In genomic region chr2:195543063-195543462, GRCh38 we compare ENCODE assay signal across 16 cellular contexts.
DNase-seq lines count a peak whose midpoint lies in the region; ATAC-seq and TF ChIP-seq lines count a peak whose summit lies in the region.
"Had no signal": no experiment of that assay in that cellular context is flagged by ENCODE, and none has a peak within 500 bp of the region (broad histone marks: within the 10 kb centered on the region; RNA-seq: fewer than 3 reads in every experiment).

No MANE protein-coding gene starts in this region.

- H3K36me3 ChIP-seq in MM.1S (replicated peaks; ENCODE audit: insufficient read depth, low read length): no peaks in the 10 kb centered on the region

- H3K36me3 Mint-ChIP-seq in activated CD4-positive, alpha-beta T cell treated with anti-CD3 and anti-CD28 coated beads, Interleukin-2, amount 10 ng/mL, durations not matched to agents 24 days and 14 days (ENCODE audit: low read depth): peaks cover 30% of the 10 kb centered on the region
- peaks cover 26% of the 10 kb centered on the region for H3K36me3 Mint-ChIP-seq in T-helper 1 cell treated with Interleukin-12 subunit alpha and Interleukin-12 subunit beta and Interleukin-4 antibody, amounts not matched to agents 30 μg/mL and 1 μg/mL, for 36 hours (ENCODE audit: low read depth)
- peaks cover 1% of the 10 kb centered on the region for H3K36me3 Mint-ChIP-seq in dendritic cell treated with granulocyte-macrophage colony-stimulating factor and Interleukin-4, amounts not matched to agents 40 ng/mL and 50 ng/mL, for 4 days (ENCODE audit: low read depth)

- no peak overlapping the region for H2AFZ ChIP-seq in MM.1S (ENCODE audit: low read length)

- DNase-seq in activated CD4-positive, alpha-beta T cell treated with anti-CD3 and anti-CD28 coated beads, Interleukin-2, amount 10 ng/mL, durations not matched to agents 24 days and 14 days: peak; percentile 83
- DNase-seq in activated CD4-positive, alpha-beta T cell treated with anti-CD3 and anti-CD28 coated beads for 1 hour: no peak
- DNase-seq in KBM-7: peak; percentile 84
- DNase-seq in foreskin melanocyte: no peak
- DNase-seq in MM.1S: no peak
- DNase-seq: Caco-2; caudate nucleus; endodermal cell; naive B cell; NCI-H1048; NK-92 treated with Interleukin-12 subunit alpha and Interleukin-12 subunit beta, amount 100 ng/mL, for 24 hours; stimulated activated CD8-positive, alpha-beta memory T cell treated with anti-CD3 and anti-CD28 coated beads, Interleukin-4, amount 100 ng/mL, for 48 hours had no signal

- no peaks in the 10 kb centered on the region for H3F3A ChIP-seq in MM.1S (ENCODE audit: insufficient read depth, low read length)

- peaks cover 67% of the 10 kb centered on the region for H3K4me1 Mint-ChIP-seq in activated CD4-positive, alpha-beta T cell treated with anti-CD3 and anti-CD28 coated beads, Interleukin-2, amount 10 ng/mL, durations not matched to agents 24 days and 14 days
- H3K4me1 Mint-ChIP-seq in T-helper 1 cell treated with Interleukin-12 subunit alpha and Interleukin-12 subunit beta and Interleukin-4 antibody, amounts not matched to agents 30 μg/mL and 1 μg/mL, for 36 hours (ENCODE audit: low read depth): peaks cover 58% of the 10 kb centered on the region
- peaks cover 39% of the 10 kb centered on the region for H3K4me1 Mint-ChIP-seq in dendritic cell treated with granulocyte-macrophage colony-stimulating factor and Interleukin-4, amounts not matched to agents 40 ng/mL and 50 ng/mL, for 4 days (ENCODE audit: low read depth)

- in situ Hi-C loops in KBM-7 (cut with MboI; ENCODE audit: low pct_unique_long_range_greater_than_20kb, low sequenced_read_pairs): no loop called here

- H3K4me3 ChIP-seq in MM.1S (ENCODE audit: low read length): no peak overlapping the region
- H3K4me3 ChIP-seq: SK-N-MC had no signal

- peak overlapping the region; percentile 63 for H3K4me3 Mint-ChIP-seq in activated CD4-positive, alpha-beta T cell treated with anti-CD3 and anti-CD28 coated beads, Interleukin-2, amount 10 ng/mL, durations not matched to agents 24 days and 14 days
- peak overlapping the region; percentile 65 for H3K4me3 Mint-ChIP-seq in T-helper 1 cell treated with Interleukin-12 subunit alpha and Interleukin-12 subunit beta and Interleukin-4 antibody, amounts not matched to agents 30 μg/mL and 1 μg/mL, for 36 hours
- H3K4me3 Mint-ChIP-seq in dendritic cell treated with granulocyte-macrophage colony-stimulating factor and Interleukin-4, amounts not matched to agents 40 ng/mL and 50 ng/mL, for 4 days: no peak overlapping the region
- H3K4me3 Mint-ChIP-seq: endodermal cell, naive B cell had no signal

- TF ChIP-seq CTCF in MM.1S (IDR thresholded peaks at IDR 0.05; ENCODE audit: low read length): no peak

- H3K27ac Mint-ChIP-seq in activated CD4-positive, alpha-beta T cell treated with anti-CD3 and anti-CD28 coated beads, Interleukin-2, amount 10 ng/mL, durations not matched to agents 24 days and 14 days: peak overlapping the region; percentile 91
- H3K27ac Mint-ChIP-seq in T-helper 1 cell treated with Interleukin-12 subunit alpha and Interleukin-12 subunit beta and Interleukin-4 antibody, amounts not matched to agents 30 μg/mL and 1 μg/mL, for 36 hours: peak overlapping the region; percentile 90
- H3K27ac Mint-ChIP-seq in dendritic cell treated with granulocyte-macrophage colony-stimulating factor and Interleukin-4, amounts not matched to agents 40 ng/mL and 50 ng/mL, for 4 days: peak overlapping the region; percentile 45
- H3K27ac Mint-ChIP-seq: endodermal cell had no signal

- peaks cover 5% of the 10 kb centered on the region; the same call in 1 of the 2 replicates for H3K27me3 ChIP-seq in MM.1S (replicated peaks; ENCODE audit: insufficient read depth, low read length)

- H3K4me1 ChIP-seq in MM.1S (ENCODE audit: low read length): no peaks in the 10 kb centered on the region

- no peaks in the 10 kb centered on the region for H4K20me1 ChIP-seq in MM.1S (ENCODE audit: insufficient read depth, low read length)

- intact Hi-C loops in activated CD4-positive, alpha-beta T cell treated with anti-CD3 and anti-CD28 coated beads, Interleukin-2, amount 10 ng/mL, durations not matched to agents 24 days and 14 days (cut with micrococcal nuclease): loop anchor here (5.0 to 10.0 kb wide), 2 partner anchors 619 to 1762 kb away; no protein-coding TSS in a partner anchor
- intact Hi-C loops in dendritic cell treated with granulocyte-macrophage colony-stimulating factor and Interleukin-4, amounts not matched to agents 40 ng/mL and 50 ng/mL, for 4 days (cut with micrococcal nuclease): no loop called here

- no peak overlapping the region for H3K4me2 ChIP-seq in MM.1S (ENCODE audit: low read depth, low read length)

- H3K27ac ChIP-seq in MM.1S (ENCODE audit: low read length): no peak overlapping the region
- H3K27ac ChIP-seq: SK-N-MC had no signal

- H3K9me3 Mint-ChIP-seq in activated CD4-positive, alpha-beta T cell treated with anti-CD3 and anti-CD28 coated beads, Interleukin-2, amount 10 ng/mL, durations not matched to agents 24 days and 14 days: peaks cover 14% of the 10 kb centered on the region
- peaks cover 14% of the 10 kb centered on the region for H3K9me3 Mint-ChIP-seq in T-helper 1 cell treated with Interleukin-12 subunit alpha and Interleukin-12 subunit beta and Interleukin-4 antibody, amounts not matched to agents 30 μg/mL and 1 μg/mL, for 36 hours
- peaks cover 12% of the 10 kb centered on the region for H3K9me3 Mint-ChIP-seq in dendritic cell treated with granulocyte-macrophage colony-stimulating factor and Interleukin-4, amounts not matched to agents 40 ng/mL and 50 ng/mL, for 4 days

- no peaks in the 10 kb centered on the region for H3K9me3 ChIP-seq in MM.1S (replicated peaks; ENCODE audit: insufficient read depth, low read length)
- H3K9me3 ChIP-seq: Caco-2 had no signal

- H3K79me2 ChIP-seq in MM.1S (ENCODE audit: low read length): no peaks in the 10 kb centered on the region

- no peaks in the 10 kb centered on the region for H3K27me3 Mint-ChIP-seq in activated CD4-positive, alpha-beta T cell treated with anti-CD3 and anti-CD28 coated beads, Interleukin-2, amount 10 ng/mL, durations not matched to agents 24 days and 14 days
- no peaks in the 10 kb centered on the region for H3K27me3 Mint-ChIP-seq in T-helper 1 cell treated with Interleukin-12 subunit alpha and Interleukin-12 subunit beta and Interleukin-4 antibody, amounts not matched to agents 30 μg/mL and 1 μg/mL, for 36 hours (ENCODE audit: low read depth)
- no peaks in the 10 kb centered on the region for H3K27me3 Mint-ChIP-seq in dendritic cell treated with granulocyte-macrophage colony-stimulating factor and Interleukin-4, amounts not matched to agents 40 ng/mL and 50 ng/mL, for 4 days
- H3K27me3 Mint-ChIP-seq: naive B cell had no signal

- no peak for ATAC-seq in HG03108 (IDR thresholded peaks at IDR 0.05; ENCODE audit: unreplicated experiment)

- H3K9me2 ChIP-seq in MM.1S (replicated peaks; ENCODE audit: insufficient read depth, low read length): no peaks in the 10 kb centered on the region

- H3K9ac ChIP-seq in MM.1S (ENCODE audit: low read length): no peak overlapping the region

Comparison
In these comparisons a context has a peak if more than half of its experiments do, and no peak if none do; other contexts are left out.
1. DNase-seq: peak in activated CD4-positive, alpha-beta T cell treated with anti-CD3 and anti-CD28 coated beads, Interleukin-2, amount 10 ng/mL, durations not matched to agents 24 days and 14 days (single experiment) and KBM-7 (single experiment); none in activated CD4-positive, alpha-beta T cell treated with anti-CD3 and anti-CD28 coated beads for 1 hour (single experiment), foreskin melanocyte (single experiment) and MM.1S (single experiment).
2. Peak in every context shown above with its lines, with median percentiles within 50 percentile points of each other: H3K27ac Mint-ChIP-seq.